ENCODE assay signal across 8 cellular contexts in genomic region chr2:98086491-98087446, GRCh38. TPM values are rescaled to one million over a fixed set of nuclear protein-coding genes. Genes with fewer than 3 reads are reported as not detected.
DNase-seq lines count a peak whose midpoint lies in the region; ATAC-seq, FAIRE-seq and TF ChIP-seq lines count a peak whose summit lies in the region.

VWA3B (plus strand) TSS chr2:98087167; CDS start chr2:98093093, 5,926 bp downstream.

- H3K4me1 ChIP-seq in left lung = peaks cover 16 to 59% of the 10 kb centered on the region in 2 donors

- POLR2A ChIA-PET in T-cell (lab: Charles Lee) = no interaction called here

- FAIRE-seq in urothelium cell line (lab: Jason Lieb, UNC) = no peak

- H3K4me1 Mint-ChIP-seq in T-cell = peaks cover 25 to 30% (median 26%) of the 10 kb centered on the region in 3 donors
- peaks cover 71% of the 10 kb centered on the region for H3K4me1 Mint-ChIP-seq in dendritic cell treated with granulocyte-macrophage colony-stimulating factor and Interleukin-4, amounts not matched to agents 40 ng/mL and 50 ng/mL, for 4 days (ENCODE audit: low read depth)

- TF ChIP-seq CTCF in left lung (IDR thresholded peaks at IDR 0.05) = no peak

- H3K27me3 ChIP-seq in left lung = peaks cover 10 to 59% of the 10 kb centered on the region in 2 donors

- 0 out of 2 replicates have a peak, but pooled peaks have one; percentile 26 for TF ChIP-seq EP300 in Ishikawa (IDR thresholded peaks at IDR 0.05; ENCODE audit: borderline replicate concordance)

- TF ChIP-seq RAD21 in Ishikawa (IDR thresholded peaks at IDR 0.05; ENCODE audit: low read depth) = no peak

- CTCF ChIA-PET in T-cell (lab: Charles Lee) = interaction anchor here in 1 of 2 donors (0.6 kb wide), 1 partner anchor 74 kb away, joined by 3 read pairs; no protein-coding TSS in a partner anchor

- H3K27ac ChIP-seq in left lung = peak within 1 kb of the TSS in 1 of 2 donors; percentile 59

- peaks cover 49 to 50% of the 10 kb centered on the region in 2 donors for H3K27me3 Mint-ChIP-seq in T-cell
- H3K27me3 Mint-ChIP-seq in dendritic cell treated with granulocyte-macrophage colony-stimulating factor and Interleukin-4, amounts not matched to agents 40 ng/mL and 50 ng/mL, for 4 days = peaks cover 46% of the 10 kb centered on the region

- H3K27ac Mint-ChIP-seq in T-cell = no peak within 1 kb of the TSS
- H3K27ac Mint-ChIP-seq in dendritic cell treated with granulocyte-macrophage colony-stimulating factor and Interleukin-4, amounts not matched to agents 40 ng/mL and 50 ng/mL, for 4 days = peak within 1 kb of the TSS; percentile 39

- peak within 1 kb of the TSS; percentile 46 to 75 (median 55) for H3K4me3 Mint-ChIP-seq in T-cell
- H3K4me3 Mint-ChIP-seq in dendritic cell treated with granulocyte-macrophage colony-stimulating factor and Interleukin-4, amounts not matched to agents 40 ng/mL and 50 ng/mL, for 4 days = peak within 1 kb of the TSS; percentile 66

- H3K4me3 ChIP-seq in left lung = peak within 1 kb of the TSS; percentile 29 to 50

- no peaks in the 10 kb centered on the region for H3K9me3 ChIP-seq in left lung

- H3K36me3 Mint-ChIP-seq in T-cell = no peaks in the 10 kb centered on the region
- no peaks in the 10 kb centered on the region for H3K36me3 Mint-ChIP-seq in dendritic cell treated with granulocyte-macrophage colony-stimulating factor and Interleukin-4, amounts not matched to agents 40 ng/mL and 50 ng/mL, for 4 days (ENCODE audit: low read depth)

- H3K9me3 Mint-ChIP-seq in T-cell = no peaks in the 10 kb centered on the region
- no peaks in the 10 kb centered on the region for H3K9me3 Mint-ChIP-seq in dendritic cell treated with granulocyte-macrophage colony-stimulating factor and Interleukin-4, amounts not matched to agents 40 ng/mL and 50 ng/mL, for 4 days

- intact Hi-C loops in dendritic cell treated with granulocyte-macrophage colony-stimulating factor and Interleukin-4, amounts not matched to agents 40 ng/mL and 50 ng/mL, for 4 days (cut with micrococcal nuclease) = loop anchor here (5.0 kb wide), 2 partner anchors 46 to 74 kb away; no protein-coding TSS in a partner anchor
- intact Hi-C loops in left lung (cut with DNase I) = no loop called here

- ATAC-seq in GM21528 (IDR thresholded peaks at IDR 0.05; ENCODE audit: low FRiP score, unreplicated experiment) = peak; percentile 74
- ATAC-seq in T-cell (replicated peaks in 1 of 4) = peak; percentile 11 to 74 (median 60)
- peak; percentile 97 for ATAC-seq in left lung

- DNase-seq in Daoy (ENCODE audit: low read depth) (peak; percentile 80), T-cell (peak in 9 of 34 experiments; percentile 3 to 39 (median 7)), left lung (peak; percentile 71 to 95), urothelium cell line (ENCODE audit: low spot score) (no peak)
- peak; percentile 20 for DNase-seq in stimulated activated CD8-positive, alpha-beta memory T cell treated with anti-CD3 and anti-CD28 coated beads, Interleukin-12 subunit alpha, Interleukin-12 subunit beta, amount 100 ng/mL, for 24 hours (ENCODE audit: extremely low read depth)

- H3K36me3 ChIP-seq in left lung = no peaks in the 10 kb centered on the region

TF ChIP-seq in Ishikawa, 13 proteins besides CTCF, POLR2A, EP300 and RAD21:
- TF ChIP-seq TAF1 (IDR thresholded peaks at IDR 0.05; ENCODE audit: low read depth) (no peak), REST (IDR thresholded peaks at IDR 0.05; ENCODE audit: low read depth) (no peak), NFIC (IDR thresholded peaks at IDR 0.05) (peak; percentile 55), TEAD4 (IDR thresholded peaks at IDR 0.05) (no peak), CEBPB (IDR thresholded peaks at IDR 0.05) (no peak), USF1 (IDR thresholded peaks at IDR 0.05) (no peak), YY1 (IDR thresholded peaks at IDR 0.05; ENCODE audit: low read depth) (0 out of 2 replicates have a peak, but pooled peaks have one; percentile 12), ZBTB7A (IDR thresholded peaks at IDR 0.05; ENCODE audit: low read depth) (peak; percentile 57), TCF12 (IDR thresholded peaks at IDR 0.05; ENCODE audit: low read depth) (peak; percentile 52; the same call in 1 of the 2 replicates), CREB1 (IDR thresholded peaks at IDR 0.05; ENCODE audit: low read depth) (peak; percentile 14; the same call in 1 of the 2 replicates), EGR1 (IDR thresholded peaks at IDR 0.05) (peak; percentile 72), FOXM1 (IDR thresholded peaks at IDR 0.05; ENCODE audit: borderline replicate concordance, low read depth) (no peak)
- TF ChIP-seq, protein P1, sequence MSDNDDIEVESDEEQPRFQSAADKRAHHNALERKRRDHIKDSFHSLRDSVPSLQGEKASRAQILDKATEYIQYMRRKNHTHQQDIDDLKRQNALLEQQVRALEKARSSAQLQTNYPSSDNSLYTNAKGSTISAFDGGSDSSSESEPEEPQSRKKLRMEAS (IDR thresholded peaks at IDR 0.05) = peak; percentile 74

RNA-seq across cellular contexts. Expression of gene VWA3B, which starts in this region (rescaled TPM):
- total RNA-seq in Daoy (2014; rRNA removed; shearing (Covaris generic)) = 0.77 TPM in 1 of 2 replicates, not detected in the other
- total RNA-seq in T-cell (not detected), left lung (1 to 10 TPM in 1 of 2 donors, not detected in 1; 3.5 TPM)

Comparison
In these comparisons a context has a peak if more than half of its experiments do, and no peak if none do; other contexts are left out.
1. Peak in DNase-seq in Daoy; RNA of the gene not detected or under 1 TPM.
2. Peak in ATAC-seq in T-cell; RNA of the gene not detected or under 1 TPM.